Comparison of ENCODE assay signal across 17 cellular contexts in genomic region chr18:2410688-2411087, GRCh38.
DNase-seq lines count a peak whose midpoint lies in the region; ATAC-seq, FAIRE-seq and TF ChIP-seq lines count a peak whose summit lies in the region.
"Had no signal": no experiment of that assay in that cellular context is flagged by ENCODE, and none has a peak within 500 bp of the region (broad histone marks: within the 10 kb centered on the region; RNA-seq: fewer than 3 reads in every experiment).

No MANE protein-coding gene starts in this region.

- no peak for ATAC-seq in GM21360 (IDR thresholded peaks at IDR 0.05; ENCODE audit: unreplicated experiment)
- ATAC-seq: activated CD8-positive, alpha-beta T cell treated with anti-CD3 and anti-CD28 coated beads for 36 hours; Panc1; stimulated activated memory B cell treated with anti-CD40 and anti-IgM and Interleukin-4, amounts not matched to agents 10 μg/mL and 1 μg/mL and 100 μg/mL, for 72 hours had no signal

- TF ChIP-seq CTCF in kidney (IDR thresholded peaks at IDR 0.05; ENCODE audit: borderline replicate concordance, extremely low read depth, insufficient read depth) = no peak

- H3K9me3 Mint-ChIP-seq in activated naive CD4-positive, alpha-beta T cell treated with anti-CD3 and anti-CD28 coated beads, Interleukin-2, amount 10 ng/mL, durations not matched to agents 7 days and 5 days = no peaks in the 10 kb centered on the region
- H3K9me3 Mint-ChIP-seq: activated CD8-positive, alpha-beta T cell treated with anti-CD3 and anti-CD28 coated beads for 36 hours; CD4-positive, alpha-beta T cell; stimulated activated memory B cell treated with anti-CD40 and anti-IgM and Interleukin-4, amounts not matched to agents 10 μg/mL and 1 μg/mL and 100 μg/mL, for 72 hours had no signal

- H3K9me3 ChIP-seq in kidney (ENCODE audit: control insufficient read depth in 1 of 2, low read length in 2 of 2) = no peaks in the 10 kb centered on the region
- H3K9me3 ChIP-seq: upper lobe of left lung had no signal

- DNase-seq in A172 (ENCODE audit: low spot score) (peak; percentile 55), HuH-7 (ENCODE audit: low spot score) (peak; percentile 15), astrocyte of the hippocampus (ENCODE audit: low read depth, low spot score) (peak; percentile 67), kidney (no peak), NCI-H2196 (lab: John Stamatoyannopoulos, UW; ENCODE audit: unreplicated experiment) (no peak)
- DNase-seq in activated naive CD4-positive, alpha-beta T cell treated with anti-CD3 and anti-CD28 coated beads, Interleukin-2, amount 10 ng/mL, durations not matched to agents 7 days and 5 days = no peak
- DNase-seq in stimulated activated CD4-positive, alpha-beta T cell treated with anti-CD3 and anti-CD28 coated beads, Interleukin-1b, Interleukin-23, amount 100 ng/mL, for 48 hours = no peak
- DNase-seq: activated CD8-positive, alpha-beta T cell treated with anti-CD3 and anti-CD28 coated beads for 36 hours; CD4-positive, alpha-beta T cell; NCI-H146; upper lobe of left lung had no signal

- H3K4me1 Mint-ChIP-seq in activated naive CD4-positive, alpha-beta T cell treated with anti-CD3 and anti-CD28 coated beads, Interleukin-2, amount 10 ng/mL, durations not matched to agents 7 days and 5 days = no peaks in the 10 kb centered on the region
- H3K4me1 Mint-ChIP-seq: stimulated activated memory B cell treated with anti-CD40 and anti-IgM and Interleukin-4, amounts not matched to agents 10 μg/mL and 1 μg/mL and 100 μg/mL, for 72 hours had no signal

- peak; percentile 3 for FAIRE-seq in kidney (lab: Jason Lieb, UNC)
- FAIRE-seq: endometrium, G401.6, GM12892 had no signal

- H3K27ac Mint-ChIP-seq in activated naive CD4-positive, alpha-beta T cell treated with anti-CD3 and anti-CD28 coated beads, Interleukin-2, amount 10 ng/mL, durations not matched to agents 7 days and 5 days = no peak overlapping the region
- H3K27ac Mint-ChIP-seq: activated CD8-positive, alpha-beta T cell treated with anti-CD3 and anti-CD28 coated beads for 36 hours; CD4-positive, alpha-beta T cell; stimulated activated memory B cell treated with anti-CD40 and anti-IgM and Interleukin-4, amounts not matched to agents 10 μg/mL and 1 μg/mL and 100 μg/mL, for 72 hours had no signal

- H3K4me1 ChIP-seq in kidney (ENCODE audit: control insufficient read depth in 1 of 2, insufficient read depth in 1 of 2, low read depth in 1 of 2, low read length in 2 of 2) = no peaks in the 10 kb centered on the region
- H3K4me1 ChIP-seq: upper lobe of left lung had no signal

- CTCF ChIA-PET in activated naive CD4-positive, alpha-beta T cell treated with anti-CD3 and anti-CD28 coated beads, Interleukin-2, amount 10 ng/mL, durations not matched to agents 7 days and 5 days (lab: Charles Lee) = no interaction called here

- H3K27ac ChIP-seq in kidney (ENCODE audit: low read depth in 2 of 2, low read length in 2 of 2) = no peak overlapping the region
- H3K27ac ChIP-seq: upper lobe of left lung had no signal

- intact Hi-C loops in kidney (cut with DNase I) = no loop called here

- H3K9ac ChIP-seq in kidney (ENCODE audit: low read length in 2 of 2) = no peak overlapping the region

- no peaks in the 10 kb centered on the region for H3K36me3 ChIP-seq in kidney (ENCODE audit: control insufficient read depth in 1 of 2, insufficient read depth in 2 of 2, low read length in 2 of 2)
- H3K36me3 ChIP-seq: upper lobe of left lung had no signal

- H3K36me3 Mint-ChIP-seq in activated naive CD4-positive, alpha-beta T cell treated with anti-CD3 and anti-CD28 coated beads, Interleukin-2, amount 10 ng/mL, durations not matched to agents 7 days and 5 days = no peaks in the 10 kb centered on the region
- H3K36me3 Mint-ChIP-seq: stimulated activated memory B cell treated with anti-CD40 and anti-IgM and Interleukin-4, amounts not matched to agents 10 μg/mL and 1 μg/mL and 100 μg/mL, for 72 hours had no signal

- H3K4me3 Mint-ChIP-seq in activated naive CD4-positive, alpha-beta T cell treated with anti-CD3 and anti-CD28 coated beads, Interleukin-2, amount 10 ng/mL, durations not matched to agents 7 days and 5 days = no peak overlapping the region
- H3K4me3 Mint-ChIP-seq: activated CD8-positive, alpha-beta T cell treated with anti-CD3 and anti-CD28 coated beads for 36 hours; CD4-positive, alpha-beta T cell; stimulated activated memory B cell treated with anti-CD40 and anti-IgM and Interleukin-4, amounts not matched to agents 10 μg/mL and 1 μg/mL and 100 μg/mL, for 72 hours had no signal

- H3K27me3 Mint-ChIP-seq in activated naive CD4-positive, alpha-beta T cell treated with anti-CD3 and anti-CD28 coated beads, Interleukin-2, amount 10 ng/mL, durations not matched to agents 7 days and 5 days = peaks cover 6% of the 10 kb centered on the region
- H3K27me3 Mint-ChIP-seq: activated CD8-positive, alpha-beta T cell treated with anti-CD3 and anti-CD28 coated beads for 36 hours had no signal

- no peak overlapping the region for H3K4me3 ChIP-seq in kidney (ENCODE audit: low read length in 2 of 2)
- H3K4me3 ChIP-seq: upper lobe of left lung had no signal

Comparison
In these comparisons a context has a peak if more than half of its experiments do, and no peak if none do; other contexts are left out.
1. DNase-seq: peak in A172 (single experiment), HuH-7 (single experiment) and astrocyte of the hippocampus (single experiment); none in kidney (single experiment), NCI-H2196 (single experiment), activated naive CD4-positive, alpha-beta T cell treated with anti-CD3 and anti-CD28 coated beads, Interleukin-2, amount 10 ng/mL, durations not matched to agents 7 days and 5 days (single experiment) and stimulated activated CD4-positive, alpha-beta T cell treated with anti-CD3 and anti-CD28 coated beads, Interleukin-1b, Interleukin-23, amount 100 ng/mL, for 48 hours (single experiment).